ENCODE assay signal across 11 cellular contexts in genomic region chr12:43407816-43408645, GRCh38.
A peak's percentile ranks its signal among the peaks of the same experiment; 100 is the strongest.
DNase-seq lines count a peak whose midpoint lies in the region; ATAC-seq and TF ChIP-seq lines count a peak whose summit lies in the region.
"Had no signal": no experiment of that assay in that cellular context is flagged by ENCODE, and none has a peak within 500 bp of the region (broad histone marks: within the 10 kb centered on the region; RNA-seq: fewer than 3 reads in every experiment).

No MANE protein-coding gene starts in this region.

- no peaks in the 10 kb centered on the region for H3K9me3 ChIP-seq in adipocyte (ENCODE audit: control insufficient read depth, low read length)
- H3K9me3 ChIP-seq in Peyer's patch: no peaks in the 10 kb centered on the region
- H3K9me3 ChIP-seq: breast epithelium had no signal

- H3K27me3 ChIP-seq in adipocyte (replicated peaks; ENCODE audit: control insufficient read depth, insufficient read depth, low read length): no peaks in the 10 kb centered on the region
- no peaks in the 10 kb centered on the region for H3K27me3 ChIP-seq in Peyer's patch
- H3K27me3 ChIP-seq: breast epithelium had no signal

- H3K4me1 ChIP-seq in adipocyte (ENCODE audit: control insufficient read depth, insufficient read depth, low read length) (no peaks in the 10 kb centered on the region), Peyer's patch (no peaks in the 10 kb centered on the region)
- H3K4me1 ChIP-seq: breast epithelium had no signal

- H3K4me3 ChIP-seq in adipocyte (ENCODE audit: low read length): no peak overlapping the region
- H3K4me3 ChIP-seq in Peyer's patch: no peak overlapping the region
- H3K4me3 ChIP-seq: breast epithelium had no signal

- H3K9ac ChIP-seq in adipocyte (ENCODE audit: low read length): no peak overlapping the region

- H3K4me3 Mint-ChIP-seq in type B pancreatic cell: no peak overlapping the region
- H3K4me3 Mint-ChIP-seq: activated B cell treated with CpG ODN at 0.5 μM for 24 hours had no signal

- H3K36me3 ChIP-seq in adipocyte (ENCODE audit: control insufficient read depth, insufficient read depth, low read length, severe bottlenecking) (no peaks in the 10 kb centered on the region), Peyer's patch (no peaks in the 10 kb centered on the region)
- H3K36me3 ChIP-seq: breast epithelium had no signal

- H3K27ac ChIP-seq in Peyer's patch: no peak overlapping the region
- H3K27ac ChIP-seq: breast epithelium had no signal

- H3K27me3 Mint-ChIP-seq in type B pancreatic cell: no peaks in the 10 kb centered on the region
- H3K27me3 Mint-ChIP-seq: activated B cell treated with CpG ODN at 0.5 μM for 24 hours had no signal

- peak overlapping the region; percentile 2 for H3K27ac Mint-ChIP-seq in type B pancreatic cell
- H3K27ac Mint-ChIP-seq: activated B cell treated with CpG ODN at 0.5 μM for 24 hours had no signal

- peaks cover 8% of the 10 kb centered on the region for H3K4me1 Mint-ChIP-seq in type B pancreatic cell (ENCODE audit: unreplicated experiment)
- H3K4me1 Mint-ChIP-seq: activated B cell treated with CpG ODN at 0.5 μM for 24 hours had no signal

- DNase-seq in adipocyte (ENCODE audit: low read depth) (peak; percentile 68), type B pancreatic cell (ENCODE audit: extremely low spot score, unreplicated experiment) (no peak), Peyer's patch (no peak)
- no peak for DNase-seq in stimulated activated CD4-positive, alpha-beta T cell treated with anti-CD3 and anti-CD28 coated beads, Interleukin-4, amount 100 ng/mL, for 4 hours
- DNase-seq in effector CD8-positive, alpha-beta T cell (lab: John Stamatoyannopoulos, UW): no peak
- DNase-seq: activated B cell treated with CpG ODN at 0.5 μM for 24 hours, hypothalamus, NCI-H82 had no signal

- TF ChIP-seq CTCF in type B pancreatic cell (conservative IDR thresholded peaks at IDR 0.05) (no peak), Peyer's patch (IDR thresholded peaks at IDR 0.05) (no peak)

- H3K9me3 Mint-ChIP-seq in type B pancreatic cell: no peaks in the 10 kb centered on the region
- H3K9me3 Mint-ChIP-seq: activated B cell treated with CpG ODN at 0.5 μM for 24 hours had no signal

- TF ChIP-seq POLR2A in Peyer's patch (IDR thresholded peaks at IDR 0.05): no peak

- ATAC-seq in GM19395 (IDR thresholded peaks at IDR 0.05; ENCODE audit: unreplicated experiment) (peak; percentile 84), HG02973 (IDR thresholded peaks at IDR 0.05; ENCODE audit: unreplicated experiment) (peak; percentile 84)

- no peaks in the 10 kb centered on the region for H3K36me3 Mint-ChIP-seq in type B pancreatic cell
